Comparison of ENCODE assay signal across 22 cellular contexts in the genomic region with DNA sequence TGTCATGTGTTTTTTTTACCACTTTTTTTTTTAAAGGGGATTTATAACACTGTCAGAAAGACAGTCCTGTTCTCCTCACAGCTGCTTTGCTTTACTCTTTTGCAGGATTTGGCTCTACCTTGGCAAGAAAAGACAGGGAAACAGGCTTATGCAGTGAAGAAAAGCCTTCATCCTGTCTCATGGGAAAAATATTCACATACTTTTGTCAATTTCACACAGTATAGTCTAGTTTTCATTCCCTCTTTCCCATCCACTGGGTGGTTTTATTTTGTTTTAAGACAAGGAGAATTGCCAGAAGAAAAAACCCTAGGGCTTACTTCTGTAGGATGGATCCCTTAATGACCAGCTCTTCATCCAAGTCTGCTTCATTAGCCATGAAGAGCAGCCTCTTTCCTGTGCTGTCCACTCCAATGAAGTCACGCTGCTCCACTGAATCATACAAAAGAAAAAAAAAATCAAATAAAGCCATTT.
A peak's percentile ranks its signal among the peaks of the same experiment; 100 is the strongest.
DNase-seq lines count a peak whose midpoint lies in the region; ATAC-seq, FAIRE-seq and TF ChIP-seq lines count a peak whose summit lies in the region.
"Had no signal": no experiment of that assay in that cellular context is flagged by ENCODE, and none has a peak within 500 bp of the region (broad histone marks: within the 10 kb centered on the region; RNA-seq: fewer than 3 reads in every experiment).

No MANE protein-coding gene starts in this region.

- TF ChIP-seq CTCF in MCF 10A (IDR thresholded peaks at IDR 0.05; ENCODE audit: unreplicated experiment) = no peak
- TF ChIP-seq CTCF in breast epithelium (IDR thresholded peaks at IDR 0.05) = no peak
- TF ChIP-seq CTCF in astrocyte (IDR thresholded peaks at IDR 0.05; ENCODE audit: insufficient read depth, low read depth, low read length) = no peak
- TF ChIP-seq CTCF in foreskin fibroblast (IDR thresholded peaks at IDR 0.05; ENCODE audit: low read depth, low read length) = no peak
- TF ChIP-seq CTCF in vagina (IDR thresholded peaks at IDR 0.05) = no peak

- no peak for TF ChIP-seq POLR2A in breast epithelium (IDR thresholded peaks at IDR 0.05)
- no peak for TF ChIP-seq POLR2A in vagina (IDR thresholded peaks at IDR 0.05)

- CTCF ChIA-PET in MCF 10A (lab: Yijun Ruan, JAX) = interaction anchor here (0.5 to 2.0 kb wide), 4 partner anchors 11 to 49 kb away, joined by 3 to 7 read pairs (median 4); no protein-coding TSS in a partner anchor

- H3K27ac Mint-ChIP-seq in MCF 10A (ENCODE audit: low read depth, unreplicated experiment) (peak overlapping the region; percentile 91), astrocyte (ENCODE audit: unreplicated experiment) (peak overlapping the region; percentile 62)
- no peak overlapping the region for H3K27ac Mint-ChIP-seq in activated T-cell treated with anti-CD3 and anti-CD28 coated beads, Interleukin-2, amount 50 U/mL, for 24 hours
- H3K27ac Mint-ChIP-seq: activated B cell treated with CpG ODN at 0.5 μM for 24 hours; CD8-positive, alpha-beta memory T cell; GM23338; stimulated activated memory B cell treated with anti-CD40 and anti-IgM and Interleukin-4, amounts not matched to agents 10 μg/mL and 1 μg/mL and 100 μg/mL, for 72 hours; T-helper 1 cell treated with Interleukin-12 subunit alpha and Interleukin-12 subunit beta and Interleukin-4 antibody, amounts not matched to agents 30 μg/mL and 1 μg/mL, for 36 hours; type B pancreatic cell had no signal

- H3K9me3 Mint-ChIP-seq in MCF 10A (ENCODE audit: unreplicated experiment) (no peaks in the 10 kb centered on the region), astrocyte (ENCODE audit: unreplicated experiment) (peaks cover 2% of the 10 kb centered on the region)
- no peaks in the 10 kb centered on the region for H3K9me3 Mint-ChIP-seq in activated T-cell treated with anti-CD3 and anti-CD28 coated beads, Interleukin-2, amount 50 U/mL, for 24 hours
- H3K9me3 Mint-ChIP-seq: activated B cell treated with CpG ODN at 0.5 μM for 24 hours; CD8-positive, alpha-beta memory T cell; GM23338; stimulated activated memory B cell treated with anti-CD40 and anti-IgM and Interleukin-4, amounts not matched to agents 10 μg/mL and 1 μg/mL and 100 μg/mL, for 72 hours; T-helper 1 cell treated with Interleukin-12 subunit alpha and Interleukin-12 subunit beta and Interleukin-4 antibody, amounts not matched to agents 30 μg/mL and 1 μg/mL, for 36 hours had no signal

- H3K4me3 Mint-ChIP-seq in MCF 10A (ENCODE audit: unreplicated experiment) (no peak overlapping the region), astrocyte (ENCODE audit: unreplicated experiment) (peak overlapping the region; percentile 70)
- H3K4me3 Mint-ChIP-seq in activated T-cell treated with anti-CD3 and anti-CD28 coated beads, Interleukin-2, amount 50 U/mL, for 24 hours = no peak overlapping the region
- H3K4me3 Mint-ChIP-seq: activated B cell treated with CpG ODN at 0.5 μM for 24 hours; CD8-positive, alpha-beta memory T cell; GM23338; stimulated activated memory B cell treated with anti-CD40 and anti-IgM and Interleukin-4, amounts not matched to agents 10 μg/mL and 1 μg/mL and 100 μg/mL, for 72 hours; T-helper 1 cell treated with Interleukin-12 subunit alpha and Interleukin-12 subunit beta and Interleukin-4 antibody, amounts not matched to agents 30 μg/mL and 1 μg/mL, for 36 hours; type B pancreatic cell had no signal

- H3K4me2 ChIP-seq in astrocyte (ENCODE audit: low read length) = peak overlapping the region; percentile 51
- H3K4me2 ChIP-seq: GM23338 had no signal

- no peak for FAIRE-seq in astrocyte (lab: Jason Lieb, UNC)
- FAIRE-seq: G401.6 had no signal

- H3K27ac ChIP-seq in breast epithelium (no peak overlapping the region), astrocyte (ENCODE audit: low read depth, low read length) (peak overlapping the region; percentile 68), vagina (peak overlapping the region; percentile 62)
- H3K27ac ChIP-seq: 22Rv1, foreskin keratinocyte had no signal

- H3K9ac ChIP-seq in astrocyte (ENCODE audit: low read length) = peak overlapping the region; percentile 30

- H3K27me3 ChIP-seq in breast epithelium (no peaks in the 10 kb centered on the region), astrocyte (ENCODE audit: insufficient read depth, low read length) (no peaks in the 10 kb centered on the region), vagina (no peaks in the 10 kb centered on the region)
- H3K27me3 ChIP-seq: foreskin keratinocyte, ovary had no signal

- H3K4me1 Mint-ChIP-seq in MCF 10A (ENCODE audit: insufficient read depth, unreplicated experiment) = peaks cover 8% of the 10 kb centered on the region
- H3K4me1 Mint-ChIP-seq in astrocyte (ENCODE audit: low read depth, unreplicated experiment) = peaks cover 21% of the 10 kb centered on the region
- peaks cover 5% of the 10 kb centered on the region for H3K4me1 Mint-ChIP-seq in activated T-cell treated with anti-CD3 and anti-CD28 coated beads, Interleukin-2, amount 50 U/mL, for 24 hours (ENCODE audit: low read depth)
- H3K4me1 Mint-ChIP-seq: activated B cell treated with CpG ODN at 0.5 μM for 24 hours; CD8-positive, alpha-beta memory T cell; GM23338; stimulated activated memory B cell treated with anti-CD40 and anti-IgM and Interleukin-4, amounts not matched to agents 10 μg/mL and 1 μg/mL and 100 μg/mL, for 72 hours had no signal

- no peaks in the 10 kb centered on the region for H3K9me3 ChIP-seq in breast epithelium
- no peaks in the 10 kb centered on the region for H3K9me3 ChIP-seq in astrocyte (ENCODE audit: insufficient read depth, low read depth, low read length)
- no peaks in the 10 kb centered on the region for H3K9me3 ChIP-seq in vagina
- H3K9me3 ChIP-seq: ovary had no signal

- no peaks in the 10 kb centered on the region for H3K79me2 ChIP-seq in astrocyte (ENCODE audit: insufficient read depth, low read length)

- no peak overlapping the region for H2AFZ ChIP-seq in astrocyte (ENCODE audit: low read depth, low read length)
- H2AFZ ChIP-seq: GM23338 had no signal

- H3K4me1 ChIP-seq in breast epithelium = no peaks in the 10 kb centered on the region
- H3K4me1 ChIP-seq in astrocyte (ENCODE audit: insufficient read depth, low read length) = peaks cover 11% of the 10 kb centered on the region
- H3K4me1 ChIP-seq in vagina = peaks cover 23% of the 10 kb centered on the region

- H3K27me3 Mint-ChIP-seq in MCF 10A (ENCODE audit: insufficient read depth, unreplicated experiment) (no peaks in the 10 kb centered on the region), astrocyte (ENCODE audit: low read depth, unreplicated experiment) (no peaks in the 10 kb centered on the region)
- no peaks in the 10 kb centered on the region for H3K27me3 Mint-ChIP-seq in activated T-cell treated with anti-CD3 and anti-CD28 coated beads, Interleukin-2, amount 50 U/mL, for 24 hours
- H3K27me3 Mint-ChIP-seq: activated B cell treated with CpG ODN at 0.5 μM for 24 hours; CD8-positive, alpha-beta memory T cell; stimulated activated memory B cell treated with anti-CD40 and anti-IgM and Interleukin-4, amounts not matched to agents 10 μg/mL and 1 μg/mL and 100 μg/mL, for 72 hours; type B pancreatic cell had no signal

- no peaks in the 10 kb centered on the region for H4K20me1 ChIP-seq in astrocyte (ENCODE audit: insufficient read depth, low read length)

- POLR2A ChIA-PET in MCF 10A (lab: Yijun Ruan, JAX) = interaction anchor here (0.6 to 1.2 kb wide), 5 partner anchors 13 to 596 kb away, joined by 3 read pairs; a partner anchor contains a TSS

- BruUV-seq in MCF 10A (replicated peaks; lab: Mats Ljungman, UMichigan) = no TSS peak

- no peak for ATAC-seq in HG02610 (IDR thresholded peaks at IDR 0.05; ENCODE audit: unreplicated experiment)
- ATAC-seq: foreskin keratinocyte; GM23338; left lobe of liver; stimulated activated memory B cell treated with anti-CD40 and anti-IgM and Interleukin-4, amounts not matched to agents 10 μg/mL and 1 μg/mL and 100 μg/mL, for 72 hours had no signal

- intact Hi-C loops in MCF 10A (cut with micrococcal nuclease) = no loop called here
- intact Hi-C loops in breast epithelium (cut with DNase I; ENCODE audit: low total_unique reads) = no loop called here
- intact Hi-C loops in vagina (cut with DNase I) = no loop called here

- H3K4me3 ChIP-seq in breast epithelium (no peak overlapping the region), astrocyte (ENCODE audit: insufficient read depth, low read depth, low read length) (no peak overlapping the region), foreskin fibroblast (ENCODE audit: low read depth in 1 of 2, low read length in 2 of 2) (no peak overlapping the region), vagina (no peak overlapping the region)
- H3K4me3 ChIP-seq: GM23338, ovary had no signal

- H3K36me3 ChIP-seq in breast epithelium = no peaks in the 10 kb centered on the region
- H3K36me3 ChIP-seq in astrocyte (ENCODE audit: insufficient read depth, low read length) = no peaks in the 10 kb centered on the region
- H3K36me3 ChIP-seq in vagina = no peaks in the 10 kb centered on the region
- H3K36me3 ChIP-seq: ovary had no signal

- H3K36me3 Mint-ChIP-seq in MCF 10A (ENCODE audit: insufficient read depth, unreplicated experiment) (no peaks in the 10 kb centered on the region), astrocyte (ENCODE audit: low read depth, unreplicated experiment) (peaks cover 2% of the 10 kb centered on the region)
- peaks cover 45% of the 10 kb centered on the region for H3K36me3 Mint-ChIP-seq in activated T-cell treated with anti-CD3 and anti-CD28 coated beads, Interleukin-2, amount 50 U/mL, for 24 hours (ENCODE audit: low read depth)

- DNase-seq in MCF 10A (ENCODE audit: unreplicated experiment) = no peak
- no peak for DNase-seq in breast epithelium (ENCODE audit: low spot score in 2 of 2)
- DNase-seq in astrocyte (ENCODE audit: low read depth) = peak; percentile 78
- peak; percentile 26 to 52 for DNase-seq in foreskin fibroblast
- no peak for DNase-seq in vagina (ENCODE audit: extremely low spot score in 2 of 2)
- no peak for DNase-seq in activated T-cell treated with anti-CD3 and anti-CD28 coated beads, Interleukin-2, amount 50 U/mL, for 24 hours
- DNase-seq in NCI-H2029 treated with DMSO at 0.1 percent for 48 hours (lab: John Stamatoyannopoulos, UW) = no peak
- DNase-seq: activated B cell treated with CpG ODN at 0.5 μM for 24 hours; activated gamma-delta T cell treated with Interleukin-2 at 50 U/mL for 16 hours; CD8-positive, alpha-beta memory T cell; foreskin keratinocyte; Kasumi-1; NCI-H446; ovary had no signal

Comparison
In these comparisons a context has a peak if more than half of its experiments do, and no peak if none do; other contexts are left out.
1. DNase-seq: peak in astrocyte (single experiment) and foreskin fibroblast (2 of 2); none in MCF 10A (single experiment), breast epithelium (0 of 2), vagina (0 of 2), activated T-cell treated with anti-CD3 and anti-CD28 coated beads, Interleukin-2, amount 50 U/mL, for 24 hours (single experiment) and NCI-H2029 treated with DMSO at 0.1 percent for 48 hours (single experiment).
2. H3K27ac ChIP-seq: peak in astrocyte (single experiment) and vagina (single experiment); none in breast epithelium (0 of 2).